In the genomic region with DNA sequence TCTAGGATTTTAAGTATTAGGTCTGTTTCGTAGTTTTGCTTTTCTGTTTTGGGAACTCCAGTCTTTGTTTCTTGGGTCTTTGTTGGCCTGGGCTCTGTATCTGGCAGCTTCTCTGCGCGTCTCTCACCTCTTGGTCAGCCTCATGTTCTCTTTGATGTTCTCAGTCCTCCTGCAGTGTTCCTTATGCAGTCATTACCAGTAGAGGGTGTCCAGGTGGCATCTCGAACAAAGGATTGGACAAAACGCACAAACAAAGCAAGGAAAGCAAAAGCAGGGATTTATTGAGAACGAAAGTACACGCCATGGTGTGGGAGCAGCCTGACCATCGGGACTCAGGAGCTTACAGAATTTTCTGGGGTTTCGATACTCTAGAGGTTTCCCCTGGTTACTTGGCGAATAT, we compare ENCODE assay signal across 1 cellular context.
TF ChIP-seq lines count a peak whose summit lies in the region.

No MANE protein-coding gene starts in this region.

TF ChIP-seq in HepG2, 621 proteins besides CTCF, POLR2A, EP300 and RAD21 (continued from another document):
- peak; percentile 31 for TF ChIP-seq STAG1 (CRISPR knock-in tag; IDR thresholded peaks at IDR 0.05)
